Comparison of ENCODE assay signal across 9 cellular contexts in genomic region chr7:158782638-158783490, GRCh38. TPM values are rescaled to one million over a fixed set of nuclear protein-coding genes. Genes with fewer than 3 reads are reported as not detected.
DNase-seq lines count a peak whose midpoint lies in the region; ATAC-seq and TF ChIP-seq lines count a peak whose summit lies in the region.
"Had no signal": no experiment of that assay in that cellular context is flagged by ENCODE, and none has a peak within 500 bp of the region (broad histone marks: within the 10 kb centered on the region; RNA-seq: fewer than 3 reads in every experiment).

No MANE protein-coding gene starts in this region.

- no CpG with 5 or more reads among the region's 21 CpGs for WGBS in trophoblast cell (ENCODE audit: extremely low coverage, insufficient coverage, insufficient read length)

- ATAC-seq in GM18498 (IDR thresholded peaks at IDR 0.05; ENCODE audit: unreplicated experiment) (no peak), GM21528 (IDR thresholded peaks at IDR 0.05; ENCODE audit: low FRiP score, unreplicated experiment) (no peak), GM19324 (IDR thresholded peaks at IDR 0.05; ENCODE audit: low FRiP score, unreplicated experiment) (no peak), HG03460 (IDR thresholded peaks at IDR 0.05; ENCODE audit: unreplicated experiment) (no peak)

- 0 out of 2 replicates have a peak, but pooled peaks cover 3% of the 10 kb centered on the region for H3K4me1 ChIP-seq in SJCRH30
- peaks cover 5 to 6% of the 10 kb centered on the region in 2 experiments for H3K4me1 ChIP-seq in trophoblast cell (ENCODE audit: control insufficient read depth in 1 of 2, insufficient read depth in 2 of 2, low read length in 2 of 2)

- H3K36me3 ChIP-seq in SJCRH30 (peaks cover 38% of the 10 kb centered on the region), trophoblast cell (ENCODE audit: control insufficient read depth in 1 of 2, insufficient read depth in 2 of 2, low read length in 2 of 2) (peaks cover 8 to 37% of the 10 kb centered on the region in 2 experiments)

- H3K27ac ChIP-seq in SJCRH30 (no peak overlapping the region), trophoblast cell (ENCODE audit: low read depth, low read length) (no peak overlapping the region)
- H3K27ac ChIP-seq: KMS-11 had no signal

- in situ Hi-C loops in GM13977 (cut with MboI; ENCODE audit: low pct_unique_long_range_greater_than_20kb, low sequenced_read_pairs, unreplicated experiment) = no loop called here

- no peaks in the 10 kb centered on the region for H3K79me2 ChIP-seq in trophoblast cell (ENCODE audit: control insufficient read depth, insufficient read depth, low read length, poor library complexity)

- H2BK120ac ChIP-seq in trophoblast cell (ENCODE audit: insufficient read depth, low read length, poor library complexity) = no peak overlapping the region

- no peak overlapping the region for H2BK5ac ChIP-seq in trophoblast cell (ENCODE audit: low read depth, low read length, poor library complexity)

- H3K14ac ChIP-seq in trophoblast cell (ENCODE audit: low read length) = no peak overlapping the region

- H4K8ac ChIP-seq in trophoblast cell (ENCODE audit: low read depth, low read length) = no peak overlapping the region

- no peak overlapping the region for H3K4ac ChIP-seq in trophoblast cell (ENCODE audit: low read depth, low read length)

- no peak overlapping the region for H2AK5ac ChIP-seq in trophoblast cell (ENCODE audit: low read length)

- no peak overlapping the region for H3K18ac ChIP-seq in trophoblast cell (ENCODE audit: low read length)

- no peak overlapping the region for H4K12ac ChIP-seq in trophoblast cell (ENCODE audit: low read depth, low read length)

- peaks cover 6% of the 10 kb centered on the region; the same call in 1 of the 2 replicates for H3K9me3 ChIP-seq in SJCRH30 (replicated peaks)
- H3K9me3 ChIP-seq in trophoblast cell (ENCODE audit: insufficient read depth, low read depth, low read length) = no peaks in the 10 kb centered on the region

- TF ChIP-seq CTCF in GM13977 (IDR thresholded peaks at IDR 0.05; ENCODE audit: extremely low read depth, insufficient read depth, missing control alignments) (peak; percentile 23), fibroblast of pulmonary artery (IDR thresholded peaks at IDR 0.05; ENCODE audit: low read length, missing control alignments) (peak; percentile 32)

- no peak overlapping the region for H4K91ac ChIP-seq in trophoblast cell (ENCODE audit: low read depth, low read length)

- no peak overlapping the region for H3K23ac ChIP-seq in trophoblast cell (ENCODE audit: low read length)

- no peak overlapping the region for H3K9ac ChIP-seq in trophoblast cell (ENCODE audit: low read length)
- H3K9ac ChIP-seq: KMS-11 had no signal

- H3K79me1 ChIP-seq in trophoblast cell (ENCODE audit: low read length) = no peaks in the 10 kb centered on the region

- H3K4me3 ChIP-seq in SJCRH30 = no peak overlapping the region
- H3K4me3 ChIP-seq in fibroblast of pulmonary artery (replicated peaks; ENCODE audit: low read depth, low read length) = no peak overlapping the region
- H3K4me3 ChIP-seq in trophoblast cell (ENCODE audit: low read depth, low read length) = no peak overlapping the region

- no peak overlapping the region for H3K4me2 ChIP-seq in trophoblast cell (ENCODE audit: low read length)
- H3K4me2 ChIP-seq: KMS-11 had no signal

- no peak overlapping the region for H2AFZ ChIP-seq in trophoblast cell (ENCODE audit: insufficient read depth, low read length, poor library complexity)

- DNase-seq in GM13977 (ENCODE audit: low spot score) (no peak), SJCRH30 (peak; percentile 51 to 58), fibroblast of pulmonary artery (ENCODE audit: low read depth) (peak; percentile 56), trophoblast cell (peak; percentile 61 to 71)

- no peaks in the 10 kb centered on the region for H3K27me3 ChIP-seq in SJCRH30
- no peaks in the 10 kb centered on the region for H3K27me3 ChIP-seq in trophoblast cell (ENCODE audit: insufficient read depth, low read length)

- no peak overlapping the region for H2BK12ac ChIP-seq in trophoblast cell (ENCODE audit: low read length)

RNA-seq across cellular contexts. Expression of gene ESYT2, which starts 46.4 kb away (rescaled TPM):
- total RNA-seq in SJCRH30 (2014; rRNA removed; shearing (Covaris generic)) = 52.6 and 55.2 TPM in 2 replicates
- polyA plus RNA-seq in trophoblast cell (2013) = 58.7 and 59.5 TPM in 2 replicates
